In the genomic region with DNA sequence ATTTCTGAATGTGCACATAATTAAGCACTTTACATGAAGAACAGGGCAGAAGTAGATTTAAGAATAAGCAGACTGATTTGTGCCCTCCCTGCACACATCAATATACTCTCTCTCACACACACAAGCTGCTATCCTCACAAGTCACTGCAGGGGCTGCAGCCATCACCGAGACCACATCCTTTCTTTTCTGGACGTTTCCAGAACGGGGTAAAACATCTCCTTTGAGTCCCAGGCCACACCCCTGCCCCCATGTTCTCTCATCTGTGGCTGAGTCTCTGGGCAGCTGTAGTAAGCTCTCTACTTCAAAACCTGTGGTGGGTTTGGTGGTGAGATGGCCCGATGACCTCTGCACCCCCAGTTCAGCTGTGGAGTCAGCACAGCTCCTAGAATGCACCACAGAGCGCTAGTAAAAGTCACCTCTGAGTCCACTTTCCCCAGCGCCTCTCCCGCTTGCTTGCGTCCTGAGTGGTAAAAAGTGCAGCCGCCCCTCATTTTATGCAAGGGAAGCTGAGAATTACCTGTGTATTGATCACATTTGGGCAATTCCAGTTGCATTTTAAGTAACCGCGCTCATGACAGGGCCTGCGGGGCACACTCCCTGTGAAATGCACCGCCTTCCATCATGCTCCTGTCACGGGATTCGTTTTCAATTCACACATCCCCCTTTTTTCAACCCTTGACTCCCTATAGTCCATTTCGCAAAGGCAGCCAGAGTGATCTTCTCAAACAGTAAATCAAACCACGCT, we compare ENCODE assay signal across 1 cellular context.
TF ChIP-seq lines count a peak whose summit lies in the region.

No MANE protein-coding gene starts in this region.

TF ChIP-seq in HepG2, 621 proteins besides CTCF, POLR2A, EP300 and RAD21 (continues in another document):
- TF ChIP-seq, protein P1, sequence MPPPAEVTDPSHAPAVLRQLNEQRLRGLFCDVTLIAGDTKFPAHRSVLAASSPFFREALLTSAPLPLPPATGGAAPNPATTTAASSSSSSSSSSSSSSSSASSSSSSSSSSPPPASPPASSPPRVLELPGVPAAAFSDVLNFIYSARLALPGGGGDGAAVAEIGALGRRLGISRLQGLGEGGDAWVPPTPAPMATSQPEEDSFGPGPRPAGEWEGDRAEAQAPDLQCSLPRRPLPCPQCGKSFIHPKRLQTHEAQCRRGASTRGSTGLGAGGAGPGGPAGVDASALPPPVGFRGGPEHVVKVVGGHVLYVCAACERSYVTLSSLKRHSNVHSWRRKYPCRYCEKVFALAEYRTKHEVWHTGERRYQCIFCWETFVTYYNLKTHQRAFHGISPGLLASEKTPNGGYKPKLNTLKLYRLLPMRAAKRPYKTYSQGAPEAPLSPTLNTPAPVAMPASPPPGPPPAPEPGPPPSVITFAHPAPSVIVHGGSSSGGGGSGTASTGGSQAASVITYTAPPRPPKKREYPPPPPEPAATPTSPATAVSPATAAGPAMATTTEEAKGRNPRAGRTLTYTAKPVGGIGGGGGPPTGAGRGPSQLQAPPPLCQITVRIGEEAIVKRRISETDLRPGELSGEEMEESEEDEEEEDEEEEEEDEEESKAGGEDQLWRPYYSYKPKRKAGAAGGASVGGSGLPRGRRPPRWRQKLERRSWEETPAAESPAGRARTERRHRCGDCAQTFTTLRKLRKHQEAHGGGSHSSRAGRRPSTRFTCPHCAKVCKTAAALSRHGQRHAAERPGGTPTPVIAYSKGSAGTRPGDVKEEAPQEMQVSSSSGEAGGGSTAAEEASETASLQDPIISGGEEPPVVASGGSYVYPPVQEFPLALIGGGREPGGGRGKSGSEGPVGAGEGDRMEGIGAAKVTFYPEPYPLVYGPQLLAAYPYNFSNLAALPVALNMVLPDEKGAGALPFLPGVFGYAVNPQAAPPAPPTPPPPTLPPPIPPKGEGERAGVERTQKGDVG (CRISPR knock-in tag; IDR thresholded peaks at IDR 0.05; ENCODE audit: borderline replicate concordance), result peak; percentile 91; the same call in 1 of the 2 replicates
- TF ChIP-seq SMARCE1 (IDR thresholded peaks at IDR 0.05; ENCODE audit: borderline replicate concordance), result no peak
- no peak for TF ChIP-seq PLRG1 (conservative IDR thresholded peaks at IDR 0.05)
- TF ChIP-seq ZKSCAN8 (CRISPR knock-in tag; IDR thresholded peaks at IDR 0.05; ENCODE audit: borderline replicate concordance), result no peak
- TF ChIP-seq ZNF639 (CRISPR knock-in tag; conservative IDR thresholded peaks at IDR 0.05), result no peak
- 0 out of 2 replicates have a peak, but pooled peaks have one; percentile 11 for TF ChIP-seq HHEX (CRISPR knock-in tag; IDR thresholded peaks at IDR 0.05)
- TF ChIP-seq ATAD3A (CRISPR knock-in tag; IDR thresholded peaks at IDR 0.05), result no peak
- TF ChIP-seq, protein P2, sequence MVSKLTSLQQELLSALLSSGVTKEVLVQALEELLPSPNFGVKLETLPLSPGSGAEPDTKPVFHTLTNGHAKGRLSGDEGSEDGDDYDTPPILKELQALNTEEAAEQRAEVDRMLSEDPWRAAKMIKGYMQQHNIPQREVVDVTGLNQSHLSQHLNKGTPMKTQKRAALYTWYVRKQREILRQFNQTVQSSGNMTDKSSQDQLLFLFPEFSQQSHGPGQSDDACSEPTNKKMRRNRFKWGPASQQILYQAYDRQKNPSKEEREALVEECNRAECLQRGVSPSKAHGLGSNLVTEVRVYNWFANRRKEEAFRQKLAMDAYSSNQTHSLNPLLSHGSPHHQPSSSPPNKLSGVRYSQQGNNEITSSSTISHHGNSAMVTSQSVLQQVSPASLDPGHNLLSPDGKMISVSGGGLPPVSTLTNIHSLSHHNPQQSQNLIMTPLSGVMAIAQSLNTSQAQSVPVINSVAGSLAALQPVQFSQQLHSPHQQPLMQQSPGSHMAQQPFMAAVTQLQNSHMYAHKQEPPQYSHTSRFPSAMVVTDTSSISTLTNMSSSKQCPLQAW (CRISPR knock-in tag; IDR thresholded peaks at IDR 0.05), result peak; percentile 73; the same call in 1 of the 2 replicates
- TF ChIP-seq ZNF816 (CRISPR knock-in tag; IDR thresholded peaks at IDR 0.05; ENCODE audit: borderline replicate concordance), result no peak
- TF ChIP-seq SP140L (CRISPR knock-in tag; IDR thresholded peaks at IDR 0.05; ENCODE audit: borderline replicate concordance), result no peak
- TF ChIP-seq NFKB2 (CRISPR knock-in tag; IDR thresholded peaks at IDR 0.05; ENCODE audit: borderline replicate concordance), result peak; percentile 54; the same call in 1 of the 2 replicates
- peak; percentile 34; the same call in 1 of the 2 replicates for TF ChIP-seq NR2F6 (IDR thresholded peaks at IDR 0.05)
- peak; percentile 41; the same call in 1 of the 2 replicates for TF ChIP-seq NR2F6 (CRISPR knock-in tag; IDR thresholded peaks at IDR 0.05)
- 0 out of 4 replicates have a peak, but pooled peaks of 1 of the 2 experiments have one; percentile 26 for TF ChIP-seq KLF16 (CRISPR knock-in tag; IDR thresholded peaks at IDR 0.05)
- 0 out of 2 replicates have a peak, but pooled peaks have one; percentile 15 for TF ChIP-seq ZNF766 (CRISPR knock-in tag; IDR thresholded peaks at IDR 0.05; ENCODE audit: borderline replicate concordance)
- 0 out of 2 replicates have a peak, but pooled peaks have one; percentile 28 for TF ChIP-seq ZNF317 (CRISPR knock-in tag; IDR thresholded peaks at IDR 0.05)
- TF ChIP-seq ELF3 (CRISPR knock-in tag; IDR thresholded peaks at IDR 0.05), result no peak
- 0 out of 2 replicates have a peak, but pooled peaks have one; percentile 46 for TF ChIP-seq ARID4A (CRISPR knock-in tag; IDR thresholded peaks at IDR 0.05; ENCODE audit: borderline replicate concordance)
- 0 out of 2 replicates have a peak, but pooled peaks have one; percentile 9 for TF ChIP-seq SPEN (CRISPR knock-in tag; IDR thresholded peaks at IDR 0.05; ENCODE audit: low read depth)
- TF ChIP-seq, protein P3, sequence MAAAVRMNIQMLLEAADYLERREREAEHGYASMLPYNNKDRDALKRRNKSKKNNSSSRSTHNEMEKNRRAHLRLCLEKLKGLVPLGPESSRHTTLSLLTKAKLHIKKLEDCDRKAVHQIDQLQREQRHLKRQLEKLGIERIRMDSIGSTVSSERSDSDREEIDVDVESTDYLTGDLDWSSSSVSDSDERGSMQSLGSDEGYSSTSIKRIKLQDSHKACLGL (CRISPR knock-in tag; IDR thresholded peaks at IDR 0.05), result 0 out of 2 replicates have a peak, but pooled peaks have one; percentile 56
- TF ChIP-seq RBM39 (IDR thresholded peaks at IDR 0.05; ENCODE audit: low read depth, low read length, poor library complexity, severe bottlenecking), result peak; percentile 48
- TF ChIP-seq, protein P4, sequence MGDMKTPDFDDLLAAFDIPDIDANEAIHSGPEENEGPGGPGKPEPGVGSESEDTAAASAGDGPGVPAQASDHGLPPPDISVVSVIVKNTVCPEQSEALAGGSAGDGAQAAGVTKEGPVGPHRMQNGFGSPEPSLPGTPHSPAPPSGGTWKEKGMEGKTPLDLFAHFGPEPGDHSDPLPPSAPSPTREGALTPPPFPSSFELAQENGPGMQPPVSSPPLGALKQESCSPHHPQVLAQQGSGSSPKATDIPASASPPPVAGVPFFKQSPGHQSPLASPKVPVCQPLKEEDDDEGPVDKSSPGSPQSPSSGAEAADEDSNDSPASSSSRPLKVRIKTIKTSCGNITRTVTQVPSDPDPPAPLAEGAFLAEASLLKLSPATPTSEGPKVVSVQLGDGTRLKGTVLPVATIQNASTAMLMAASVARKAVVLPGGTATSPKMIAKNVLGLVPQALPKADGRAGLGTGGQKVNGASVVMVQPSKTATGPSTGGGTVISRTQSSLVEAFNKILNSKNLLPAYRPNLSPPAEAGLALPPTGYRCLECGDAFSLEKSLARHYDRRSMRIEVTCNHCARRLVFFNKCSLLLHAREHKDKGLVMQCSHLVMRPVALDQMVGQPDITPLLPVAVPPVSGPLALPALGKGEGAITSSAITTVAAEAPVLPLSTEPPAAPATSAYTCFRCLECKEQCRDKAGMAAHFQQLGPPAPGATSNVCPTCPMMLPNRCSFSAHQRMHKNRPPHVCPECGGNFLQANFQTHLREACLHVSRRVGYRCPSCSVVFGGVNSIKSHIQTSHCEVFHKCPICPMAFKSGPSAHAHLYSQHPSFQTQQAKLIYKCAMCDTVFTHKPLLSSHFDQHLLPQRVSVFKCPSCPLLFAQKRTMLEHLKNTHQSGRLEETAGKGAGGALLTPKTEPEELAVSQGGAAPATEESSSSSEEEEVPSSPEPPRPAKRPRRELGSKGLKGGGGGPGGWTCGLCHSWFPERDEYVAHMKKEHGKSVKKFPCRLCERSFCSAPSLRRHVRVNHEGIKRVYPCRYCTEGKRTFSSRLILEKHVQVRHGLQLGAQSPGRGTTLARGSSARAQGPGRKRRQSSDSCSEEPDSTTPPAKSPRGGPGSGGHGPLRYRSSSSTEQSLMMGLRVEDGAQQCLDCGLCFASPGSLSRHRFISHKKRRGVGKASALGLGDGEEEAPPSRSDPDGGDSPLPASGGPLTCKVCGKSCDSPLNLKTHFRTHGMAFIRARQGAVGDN (CRISPR knock-in tag; IDR thresholded peaks at IDR 0.05), result peak; percentile 37; the same call in 1 of the 2 replicates
- peak; percentile 21; the same call in 1 of the 2 replicates for TF ChIP-seq KAT8 (CRISPR knock-in tag; IDR thresholded peaks at IDR 0.05)
- 0 out of 2 replicates have a peak, but pooled peaks have one; percentile 23 for TF ChIP-seq ZNF225 (CRISPR knock-in tag; IDR thresholded peaks at IDR 0.05)
- no peak for TF ChIP-seq ZNF7 (CRISPR knock-in tag; IDR thresholded peaks at IDR 0.05)
- no peak for TF ChIP-seq ZZZ3 (CRISPR knock-in tag; IDR thresholded peaks at IDR 0.05; ENCODE audit: borderline replicate concordance)
- TF ChIP-seq RBAK (CRISPR knock-in tag; IDR thresholded peaks at IDR 0.05), result no peak
- TF ChIP-seq, protein P5, sequence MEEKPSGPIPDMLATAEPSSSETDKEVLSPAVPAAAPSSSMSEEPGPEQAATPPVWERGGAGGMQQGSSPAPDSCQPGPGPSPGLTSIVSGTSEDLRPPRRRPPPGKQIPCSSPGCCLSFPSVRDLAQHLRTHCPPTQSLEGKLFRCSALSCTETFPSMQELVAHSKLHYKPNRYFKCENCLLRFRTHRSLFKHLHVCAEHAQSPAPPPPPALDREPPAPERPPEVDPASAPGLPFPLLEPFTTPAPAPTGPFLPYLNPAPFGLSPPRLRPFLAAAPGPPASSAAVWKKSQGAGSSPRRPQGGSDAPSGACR (CRISPR knock-in tag; IDR thresholded peaks at IDR 0.05), result no peak
- 0 out of 2 replicates have a peak, but pooled peaks have one; percentile 12 for TF ChIP-seq FOXA3 (CRISPR knock-in tag; IDR thresholded peaks at IDR 0.05)
- TF ChIP-seq MLLT10 (CRISPR knock-in tag; IDR thresholded peaks at IDR 0.05), result no peak
- peak; percentile 58; the same call in 1 of the 2 replicates for TF ChIP-seq ZNF710 (CRISPR knock-in tag; IDR thresholded peaks at IDR 0.05; ENCODE audit: borderline replicate concordance)
- no peak for TF ChIP-seq ZNF619 (CRISPR knock-in tag; IDR thresholded peaks at IDR 0.05)
- TF ChIP-seq ZNF605 (CRISPR knock-in tag; IDR thresholded peaks at IDR 0.05), result peak; percentile 48; the same call in 1 of the 2 replicates
- TF ChIP-seq PRPF4 (IDR thresholded peaks at IDR 0.05; ENCODE audit: low read depth, low read length, poor library complexity, severe bottlenecking), result peak; percentile 24
- peak; percentile 37; the same call in 1 of the 2 replicates for TF ChIP-seq REPIN1 (CRISPR knock-in tag; IDR thresholded peaks at IDR 0.05; ENCODE audit: borderline replicate concordance, low read depth)
- 0 out of 2 replicates have a peak, but pooled peaks have one; percentile 47 for TF ChIP-seq NFE2L1 (CRISPR knock-in tag; IDR thresholded peaks at IDR 0.05; ENCODE audit: borderline replicate concordance)
